14 cellular contexts compared by ENCODE assay signal in genomic region chr17:76508472-76508871, GRCh38. TPM values are rescaled to one million over a fixed set of nuclear protein-coding genes. Genes with fewer than 3 reads are reported as not detected.
"Had no signal": no experiment of that assay in that cellular context is flagged by ENCODE, and none has a peak within 500 bp of the region (broad histone marks: within the 10 kb centered on the region; RNA-seq: fewer than 3 reads in every experiment).

No MANE protein-coding gene starts in this region.

RNA-seq across cellular contexts. Expression of gene PRCD, which starts 31.4 kb away (rescaled TPM):
- total RNA-seq: kidney epithelial cell had no signal

RNA-seq across cellular contexts. Expression of gene AANAT, which starts 41.1 kb away (rescaled TPM):
- total RNA-seq: hepatocyte, kidney epithelial cell, left ventricle myocardium inferior, lower leg skin, mononuclear cell, omental fat pad, psoas muscle, sigmoid colon, spleen, temporal lobe, tibial nerve, ureter, uterus had no signal
- polyA plus RNA-seq: hepatocyte, small intestine had no signal
